ENCODE assay signal across 13 cellular contexts in genomic region chr10:62231371-62231770, GRCh38. TPM values are rescaled to one million over a fixed set of nuclear protein-coding genes. Genes with fewer than 3 reads are reported as not detected.
A peak's percentile ranks its signal among the peaks of the same experiment; 100 is the strongest.
DNase-seq lines count a peak whose midpoint lies in the region; ATAC-seq, FAIRE-seq and TF ChIP-seq lines count a peak whose summit lies in the region.
"Had no signal": no experiment of that assay in that cellular context is flagged by ENCODE, and none has a peak within 500 bp of the region (broad histone marks: within the 10 kb centered on the region; RNA-seq: fewer than 3 reads in every experiment).

No MANE protein-coding gene starts in this region.

- H3K9ac ChIP-seq in IMR-90 (ENCODE audit: low read depth, low read length): no peak overlapping the region
- no peak overlapping the region for H3K9ac ChIP-seq in HepG2 (ENCODE audit: insufficient read depth, low read depth, low read length)

- H3K56ac ChIP-seq in IMR-90 (ENCODE audit: extremely low read depth, insufficient read depth, low read length): peak overlapping the region; percentile 95; the same call in 1 of the 2 replicates

- peak overlapping the region; percentile 99; the same call in 1 of the 2 replicates for H2BK120ac ChIP-seq in IMR-90 (ENCODE audit: low read depth, low read length)

- no peak overlapping the region for H3K14ac ChIP-seq in IMR-90 (replicated peaks; ENCODE audit: low read depth, low read length)

- no peak overlapping the region for H2AK5ac ChIP-seq in IMR-90 (ENCODE audit: low read depth, low read length)

- no TSS peak for BruUV-seq in IMR-90 (replicated peaks; lab: Mats Ljungman, UMichigan)
- BruUV-seq in HepG2 (replicated peaks; lab: Mats Ljungman, UMichigan): no TSS peak
- no TSS peak for BruUV-seq in Caco-2 (replicated peaks; lab: Mats Ljungman, UMichigan)

- POLR2A ChIA-PET in IMR-90 (lab: Charles Lee; ENCODE audit: unreplicated experiment): interaction anchor here (0.6 to 2.4 kb wide), 8 partner anchors 12 to 329 kb away, joined by 3 to 16 read pairs (median 4); no protein-coding TSS in a partner anchor
- POLR2A ChIA-PET in HepG2 (lab: Yijun Ruan, JAX): no interaction called here
- POLR2A ChIA-PET in Caco-2 (lab: Charles Lee): no interaction called here

- no peak overlapping the region for H4K91ac ChIP-seq in IMR-90 (ENCODE audit: insufficient read depth, low read depth, low read length)

- peaks cover 20% of the 10 kb centered on the region for H3K4me1 ChIP-seq in IMR-90 (ENCODE audit: control insufficient read depth, insufficient read depth, low read length)
- no peaks in the 10 kb centered on the region for H3K4me1 ChIP-seq in HepG2 (ENCODE audit: insufficient read depth, low read length)
- peaks cover 34% of the 10 kb centered on the region for H3K4me1 ChIP-seq in Caco-2

- TF ChIP-seq EP300 in HepG2 (IDR thresholded peaks at IDR 0.05; ENCODE audit: low read depth in 2 of 2, low read length in 2 of 2) (no peak), HepG2 (CRISPR knock-in tag; IDR thresholded peaks at IDR 0.05; ENCODE audit: borderline replicate concordance) (no peak)

- dilution Hi-C loops in IMR-90 (cut with HindIII; ENCODE audit: low sequenced_read_pairs, unreplicated experiment): no loop called here

- H2BK5ac ChIP-seq in IMR-90 (ENCODE audit: low read depth, low read length, poor library complexity, severe bottlenecking): peak overlapping the region; percentile 100

- H3K79me2 ChIP-seq in HepG2 (ENCODE audit: insufficient read depth, low read length): no peaks in the 10 kb centered on the region

- H2BK15ac ChIP-seq in IMR-90 (ENCODE audit: low read depth, low read length): no peak overlapping the region

- TF ChIP-seq POLR2A in IMR-90 (IDR thresholded peaks at IDR 0.05; ENCODE audit: low read depth, low read length) (no peak), HepG2 (IDR thresholded peaks at IDR 0.05; ENCODE audit: insufficient read depth in 1 of 2, low read depth in 2 of 2, low read length in 2 of 2) (no peak)

- no peak overlapping the region for H3K4me3 ChIP-seq in IMR-90 (ENCODE audit: insufficient read depth, low read depth, low read length)
- no peak overlapping the region for H3K4me3 ChIP-seq in choroid plexus epithelial cell (ENCODE audit: low read depth, low read length)
- H3K4me3 ChIP-seq in HepG2 (replicated peaks in 1 of 3; ENCODE audit: insufficient read depth in 1 of 3, low read depth in 2 of 3, low read length in 3 of 3): no peak overlapping the region
- H3K4me3 ChIP-seq in Caco-2 (ENCODE audit: low read depth, low read length): no peak overlapping the region

- H3K4me1 Mint-ChIP-seq in Caco-2 (ENCODE audit: low read depth, unreplicated experiment): peaks cover 22% of the 10 kb centered on the region

- no peaks in the 10 kb centered on the region for H3K27me3 Mint-ChIP-seq in Caco-2 (ENCODE audit: insufficient read depth, unreplicated experiment)
- H3K27me3 Mint-ChIP-seq: T-cell had no signal

- WGBS in IMR-90 (ENCODE audit: extremely low coverage in 2 of 2, insufficient read length in 1 of 2), 2 experiments: no CpG with 5 or more reads among the region's 1 CpG
- WGBS in HepG2 (ENCODE audit: low lambda C conversion rate): 100% methylated on average over 1 of the region's 1 CpG

- H3K9me1 ChIP-seq in IMR-90 (ENCODE audit: insufficient read depth, low read length): peaks cover 9% of the 10 kb centered on the region

- in situ Hi-C loops in IMR-90 (cut with MboI; ENCODE audit: low sequenced_read_pairs): loop anchor here (5.0 to 25.0 kb wide), 4 partner anchors 134 to 1419 kb away; partner anchors contain the start of genes ARID5B and RHOBTB1
- in situ Hi-C loops in HepG2 (cut with HindIII; ENCODE audit: extremely low pct_ligation_motif_present, low pct_unique_long_range_greater_than_20kb): no loop called here

- H3K4me2 ChIP-seq in IMR-90 (ENCODE audit: low read depth, low read length): no peak overlapping the region
- no peak overlapping the region for H3K4me2 ChIP-seq in HepG2 (ENCODE audit: low read depth, low read length)

- no peaks in the 10 kb centered on the region for H3K27me3 ChIP-seq in IMR-90 (ENCODE audit: control insufficient read depth, insufficient read depth, low read length)
- no peaks in the 10 kb centered on the region for H3K27me3 ChIP-seq in HepG2 (ENCODE audit: control insufficient read depth in 1 of 2, insufficient read depth in 2 of 2, low read length in 2 of 2)
- no peaks in the 10 kb centered on the region for H3K27me3 ChIP-seq in Caco-2 (replicated peaks; ENCODE audit: control insufficient read depth, insufficient read depth, low read length)

- H4K20me1 ChIP-seq in IMR-90 (ENCODE audit: insufficient read depth, low read length) (no peaks in the 10 kb centered on the region), HepG2 (ENCODE audit: insufficient read depth, low read length) (no peaks in the 10 kb centered on the region)

- H3K4ac ChIP-seq in IMR-90 (ENCODE audit: low read depth, low read length): peak overlapping the region; percentile 100

- peak; percentile 56 for ATAC-seq in IMR-90 (ENCODE audit: low read depth)
- ATAC-seq in HepG2: no peak
- ATAC-seq: T-cell had no signal

- DNase-seq in AG09319 (ENCODE audit: extremely low read depth, low read depth): peak; percentile 61
- peak; percentile 92 for DNase-seq in IMR-90
- DNase-seq in choroid plexus epithelial cell (ENCODE audit: low read depth): peak; percentile 82
- peak; percentile 6 for DNase-seq in HepG2 (ENCODE audit: low spot score)
- DNase-seq in Caco-2: no peak
- DNase-seq in NCI-H2107 treated with DMSO at 0.1 percent for 48 hours (lab: John Stamatoyannopoulos, UW; ENCODE audit: unreplicated experiment): no peak
- no peak for DNase-seq in globus pallidus (ENCODE audit: low spot score)
- DNase-seq in NCI-H69 (lab: John Stamatoyannopoulos, UW): no peak
- DNase-seq: Calu3; cerebellar nuclear complex; NCI-H526; stimulated activated CD4-positive, alpha-beta T cell treated with anti-CD3 and anti-CD28 coated beads, Interleukin-4, amount 100 ng/mL, for 4 hours; T-cell had no signal

- H3K23ac ChIP-seq in IMR-90 (ENCODE audit: low read depth, low read length): peak overlapping the region; percentile 94; the same call in 1 of the 2 replicates

- CTCF ChIA-PET in IMR-90 (lab: Yijun Ruan, JAX) (interaction anchor here (0.5 kb wide), 1 partner anchor 725 kb away, joined by 6 read pairs; no protein-coding TSS in a partner anchor), HepG2 (lab: Yijun Ruan, JAX; ENCODE audit: low intra/inter-chr PET ratio, low total read pairs) (no interaction called here), Caco-2 (lab: Charles Lee) (no interaction called here)

- H3K9me3 ChIP-seq in IMR-90 (ENCODE audit: control insufficient read depth, insufficient read depth, low read length): no peaks in the 10 kb centered on the region
- no peaks in the 10 kb centered on the region for H3K9me3 ChIP-seq in HepG2 (ENCODE audit: low read length)
- no peaks in the 10 kb centered on the region for H3K9me3 ChIP-seq in Caco-2

- H3K9me3 Mint-ChIP-seq in Caco-2 (ENCODE audit: unreplicated experiment): no peaks in the 10 kb centered on the region
- H3K9me3 Mint-ChIP-seq: T-cell had no signal

- no peak overlapping the region; the same call in 1 of the 2 replicates for H4K5ac ChIP-seq in IMR-90 (ENCODE audit: low read depth, low read length)

- intact Hi-C loops in IMR-90 (cut with micrococcal nuclease) (loop anchor here (2.0 to 5.0 kb wide), 2 partner anchors 94 to 137 kb away; no protein-coding TSS in a partner anchor), HepG2 (cut with micrococcal nuclease; ENCODE audit: unreplicated experiment) (no loop called here), Caco-2 (cut with micrococcal nuclease; ENCODE audit: unreplicated experiment) (no loop called here)

- H2BK20ac ChIP-seq in IMR-90 (ENCODE audit: low read depth, low read length): peak overlapping the region; percentile 99; the same call in 1 of the 2 replicates

- peaks cover 7 to 9% of the 10 kb centered on the region in 2 experiments; a peak in 3 of 4 replicates for H3K79me1 ChIP-seq in IMR-90 (ENCODE audit: low read depth in 1 of 2, low read length in 2 of 2)

- no peak overlapping the region for H3K4me3 Mint-ChIP-seq in Caco-2 (ENCODE audit: unreplicated experiment)

- H3K27ac ChIP-seq in IMR-90 (ENCODE audit: insufficient read depth, low read length) (peak overlapping the region; percentile 100; the same call in 1 of the 2 replicates), HepG2 (ENCODE audit: extremely low read length, insufficient read depth, low read length) (no peak overlapping the region)

- no peak for FAIRE-seq in HepG2 (lab: Jason Lieb, UNC)

- H3K18ac ChIP-seq in IMR-90 (ENCODE audit: low read depth, low read length): peak overlapping the region; percentile 100

- no peak overlapping the region for H3K27ac Mint-ChIP-seq in Caco-2 (ENCODE audit: unreplicated experiment)

- TF ChIP-seq RAD21 in IMR-90 (IDR thresholded peaks at IDR 0.05; ENCODE audit: low read length) (no peak), HepG2 (CRISPR knock-in tag; IDR thresholded peaks at IDR 0.05) (no peak)

- no peak for TF ChIP-seq CTCF in AG09319 (IDR thresholded peaks at IDR 0.05; ENCODE audit: low read depth, low read length)
- TF ChIP-seq CTCF in IMR-90 (conservative IDR thresholded peaks at IDR 0.05; ENCODE audit: low read depth, low read length): no peak
- TF ChIP-seq CTCF in choroid plexus epithelial cell (conservative IDR thresholded peaks at IDR 0.05; ENCODE audit: low read depth, low read length): no peak
- TF ChIP-seq CTCF in HepG2 (CRISPR knock-in tag; IDR thresholded peaks at IDR 0.05): no peak
- no peak for TF ChIP-seq CTCF in Caco-2 (IDR thresholded peaks at IDR 0.05; ENCODE audit: insufficient read depth in 1 of 2, low read depth in 1 of 2, low read length in 1 of 2, severe bottlenecking in 1 of 2, unreplicated experiment in 1 of 2)

- no peaks in the 10 kb centered on the region for H3K36me3 ChIP-seq in IMR-90 (ENCODE audit: control insufficient read depth, insufficient read depth, low read length)
- H3K36me3 ChIP-seq in HepG2 (replicated peaks in 1 of 2; ENCODE audit: control insufficient read depth in 1 of 2, insufficient read depth in 2 of 2, low read length in 2 of 2): 0 out of 5 replicates have a peak, but pooled peaks cover 0 to 4% of the 10 kb centered on the region in 2 experiments
- no peaks in the 10 kb centered on the region for H3K36me3 ChIP-seq in Caco-2 (ENCODE audit: control insufficient read depth, insufficient read depth, low read length)

- H3K36me3 Mint-ChIP-seq in Caco-2 (ENCODE audit: insufficient read depth, unreplicated experiment): peaks cover 11% of the 10 kb centered on the region
- H3K36me3 Mint-ChIP-seq: T-cell had no signal

- H4K8ac ChIP-seq in IMR-90 (ENCODE audit: low read depth in 2 of 2, low read length in 2 of 2): peak overlapping the region; percentile 91 to 98; a peak in 2 of 4 replicates

- H2AFZ ChIP-seq in IMR-90 (replicated peaks; ENCODE audit: low read length, poor library complexity) (no peak overlapping the region), HepG2 (ENCODE audit: low read length) (no peak overlapping the region)

- no peak overlapping the region for H2AK9ac ChIP-seq in IMR-90 (replicated peaks; ENCODE audit: low read depth, low read length, poor library complexity)

RNA-seq across cellular contexts. Expression of gene RTKN2, which starts 37.3 kb away (rescaled TPM):
- total RNA-seq in IMR-90 (2012; rRNA removed): 0.90 and 2.2 TPM in 2 replicates
- polyA plus RNA-seq in IMR-90 (2012; rRNA removed): 0.63 and 0.75 TPM in 2 replicates
- 0.05 and 0.08 TPM in 2 replicates for polyA plus RNA-seq in IMR-90 (2012; cell fraction: cytosol; rRNA removed)
- 0.04 and 0.72 TPM in 2 replicates for polyA plus RNA-seq in IMR-90 (2012; cell fraction: nucleus; rRNA removed; ENCODE audit: low replicate concordance)
- total RNA-seq in HepG2 (2016; rRNA removed; fragmentation: Illumina TruSeq; extraction: Trizol): 7.0 and 10.8 TPM in 2 replicates
- 1.7 and 2.3 TPM in 2 replicates for total RNA-seq in HepG2 (2016; cell fraction: cytosol; rRNA removed; fragmentation: Illumina TruSeq; extraction: Trizol; ENCODE audit: low read depth)
- total RNA-seq in HepG2 (2016; cell fraction: insoluble cytoplasmic fraction; rRNA removed; fragmentation: Illumina TruSeq; extraction: Trizol): 6.6 and 10.1 TPM in 2 replicates
- total RNA-seq in HepG2 (2016; cell fraction: membrane; rRNA removed; fragmentation: Illumina TruSeq; extraction: Trizol): 3.9 and 4.5 TPM in 2 replicates
- 13.5 and 13.9 TPM in 2 replicates for total RNA-seq in HepG2 (2016; cell fraction: nucleus; rRNA removed; fragmentation: Illumina TruSeq; extraction: Trizol)
- 1.2 and 2.2 TPM in 2 replicates for polyA plus RNA-seq in HepG2 (2011; rRNA removed)
- 0.67 and 0.70 TPM in 2 replicates for polyA plus RNA-seq in HepG2 (2011; cell fraction: cytosol; rRNA removed)
- polyA plus RNA-seq in HepG2 (2011; cell fraction: nucleus; rRNA removed): 1.4 and 1.6 TPM in 2 replicates
- polyA plus RNA-seq in HepG2 (2012): 1.5 and 3.2 TPM in 2 replicates
- 1.1 TPM in 2 replicates for polyA plus RNA-seq in HepG2 (2016; cell fraction: cytosol; fragmentation: Illumina TruSeq; extraction: Trizol; ENCODE audit: low read depth)
- 9.3 TPM in 2 replicates for polyA plus RNA-seq in HepG2 (2016; cell fraction: insoluble cytoplasmic fraction; fragmentation: Illumina TruSeq; extraction: Trizol; ENCODE audit: low read depth)
- 2.1 and 2.7 TPM in 2 replicates for polyA plus RNA-seq in HepG2 (2016; cell fraction: membrane; fragmentation: Illumina TruSeq; extraction: Trizol; ENCODE audit: low read depth)
- 9.6 and 11.4 TPM in 2 replicates for polyA plus RNA-seq in HepG2 (2016; cell fraction: nucleus; fragmentation: Illumina TruSeq; extraction: Trizol; ENCODE audit: insufficient read depth, low read depth)
- 0.87 and 1.0 TPM in 2 replicates for polyA minus RNA-seq in HepG2 (2011; rRNA and poly(A)+ RNA removed; ENCODE audit: low replicate concordance)
- polyA minus RNA-seq in HepG2 (2011; cell fraction: cytosol; rRNA and poly(A)+ RNA removed): 1.8 and 2.0 TPM in 2 replicates
- polyA minus RNA-seq in HepG2 (2011; cell fraction: nucleus; rRNA and poly(A)+ RNA removed): 15.0 and 20.2 TPM in 2 replicates
- total RNA-seq in Caco-2 (2022): 36.2 and 37.1 TPM in 2 replicates

Comparison
In these comparisons a context has a peak if more than half of its experiments do, and no peak if none do; other contexts are left out.
1. DNase-seq: peak in AG09319 (single experiment), IMR-90 (single experiment), choroid plexus epithelial cell (single experiment) and HepG2 (single experiment); none in Caco-2 (0 of 2), NCI-H2107 treated with DMSO at 0.1 percent for 48 hours (single experiment), globus pallidus (single experiment) and NCI-H69 (single experiment).